Comparison of ENCODE assay signal across 22 cellular contexts in the genomic region with DNA sequence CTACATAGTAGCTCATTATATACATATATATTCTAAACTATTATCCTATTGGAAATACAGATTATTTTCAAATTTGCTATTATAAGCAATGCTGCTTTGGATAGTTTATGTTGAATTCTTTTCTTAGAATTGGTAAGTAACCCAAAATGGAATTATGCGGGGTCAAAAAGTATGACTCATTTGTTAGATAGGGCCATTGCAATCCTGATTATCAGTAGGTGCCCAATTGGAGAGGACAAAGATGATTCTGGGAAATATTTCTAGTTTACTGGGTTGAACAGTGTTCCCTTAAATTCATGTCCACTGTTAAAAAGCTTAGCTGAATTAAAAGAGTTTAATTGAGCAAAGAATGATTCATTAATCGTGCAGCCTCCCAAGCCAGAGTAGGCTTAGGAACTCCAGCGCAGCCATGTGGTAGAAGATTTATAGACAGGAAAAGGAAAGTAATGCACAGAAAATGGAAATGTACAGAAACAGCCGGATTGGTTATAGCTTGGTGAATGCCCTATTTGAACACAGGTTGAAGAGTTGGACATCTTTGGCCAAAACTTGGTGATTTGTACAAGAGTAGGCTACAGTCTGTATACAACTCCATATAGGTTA.
A peak's percentile ranks its signal among the peaks of the same experiment; 100 is the strongest.
DNase-seq lines count a peak whose midpoint lies in the region; ATAC-seq and TF ChIP-seq lines count a peak whose summit lies in the region.
"Had no signal": no experiment of that assay in that cellular context is flagged by ENCODE, and none has a peak within 500 bp of the region (broad histone marks: within the 10 kb centered on the region; RNA-seq: fewer than 3 reads in every experiment).

No MANE protein-coding gene starts in this region.

- H3K27me3 Mint-ChIP-seq in CD8-positive, alpha-beta memory T cell = no peaks in the 10 kb centered on the region
- H3K27me3 Mint-ChIP-seq: activated naive CD8-positive, alpha-beta T cell; activated T-cell treated with anti-CD3 and anti-CD28 coated beads, Interleukin-2, amount 50 U/mL, for 24 hours; CD4-positive, CD25-positive, alpha-beta regulatory T cell had no signal

- H4K20me1 ChIP-seq in IMR-90 (ENCODE audit: insufficient read depth, low read length) = no peaks in the 10 kb centered on the region

- H2BK120ac ChIP-seq in IMR-90 (ENCODE audit: low read depth, low read length) = no peak overlapping the region

- CTCF ChIA-PET in IMR-90 (lab: Yijun Ruan, JAX) = no interaction called here
- CTCF ChIA-PET in CD8-positive, alpha-beta memory T cell (lab: Charles Lee) = no interaction called here

- H3K27me3 ChIP-seq in IMR-90 (ENCODE audit: control insufficient read depth, insufficient read depth, low read length) = no peaks in the 10 kb centered on the region
- H3K27me3 ChIP-seq in CD8-positive, alpha-beta memory T cell (ENCODE audit: insufficient read depth, low read length, poor library complexity, severe bottlenecking) = no peaks in the 10 kb centered on the region
- H3K27me3 ChIP-seq: gastroesophageal sphincter, left lung, ovary, thyroid gland had no signal

- H3K36me3 Mint-ChIP-seq in CD8-positive, alpha-beta memory T cell = peaks cover 17 to 29% (median 20%) of the 10 kb centered on the region in 3 donors

- no peak overlapping the region for H2AK9ac ChIP-seq in IMR-90 (replicated peaks; ENCODE audit: low read depth, low read length, poor library complexity)

- no peak overlapping the region for H3K4ac ChIP-seq in IMR-90 (ENCODE audit: low read depth, low read length)

- H3K4me1 Mint-ChIP-seq in CD8-positive, alpha-beta memory T cell = peaks cover 0 to 4% (median 0%) of the 10 kb centered on the region in 3 donors

- no peak overlapping the region for H2BK20ac ChIP-seq in IMR-90 (ENCODE audit: low read depth, low read length)

- peaks cover 3% of the 10 kb centered on the region; the same call in 1 of the 2 replicates for H3K9me3 ChIP-seq in IMR-90 (ENCODE audit: control insufficient read depth, insufficient read depth, low read length)
- H3K9me3 ChIP-seq in CD8-positive, alpha-beta memory T cell (ENCODE audit: low read length) = no peaks in the 10 kb centered on the region
- H3K9me3 ChIP-seq: gastroesophageal sphincter, ovary, thyroid gland had no signal

- H3K9ac ChIP-seq in IMR-90 (ENCODE audit: low read depth, low read length) = no peak overlapping the region

- intact Hi-C loops in IMR-90 (cut with micrococcal nuclease) = loop anchor here (5.0 kb wide), 1 partner anchor 346 kb away; no protein-coding TSS in a partner anchor

- dilution Hi-C loops in IMR-90 (cut with HindIII; ENCODE audit: low sequenced_read_pairs, unreplicated experiment) = no loop called here

- POLR2A ChIA-PET in IMR-90 (lab: Charles Lee; ENCODE audit: unreplicated experiment) = no interaction called here
- POLR2A ChIA-PET in CD8-positive, alpha-beta memory T cell (lab: Charles Lee) = interaction anchor here (0.6 kb wide), 1 partner anchor 9 kb away, joined by 4 read pairs; no protein-coding TSS in a partner anchor

- in situ Hi-C loops in IMR-90 (cut with MboI; ENCODE audit: low sequenced_read_pairs) = no loop called here

- no peak for ATAC-seq in IMR-90 (ENCODE audit: low read depth)
- no peak for ATAC-seq in HG02884 (IDR thresholded peaks at IDR 0.05; ENCODE audit: unreplicated experiment)
- ATAC-seq: gastroesophageal sphincter, left lung had no signal

- no peak overlapping the region for H4K91ac ChIP-seq in IMR-90 (ENCODE audit: insufficient read depth, low read depth, low read length)

- peak; percentile 47 for TF ChIP-seq RAD21 in IMR-90 (IDR thresholded peaks at IDR 0.05; ENCODE audit: low read length)

- H3K9me1 ChIP-seq in IMR-90 (ENCODE audit: insufficient read depth, low read length) = no peaks in the 10 kb centered on the region

- DNase-seq in DMS53 (lab: John Stamatoyannopoulos, UW) = peak; percentile 19
- DNase-seq in DMS53 treated with DMSO at 0.1 percent for 48 hours (lab: John Stamatoyannopoulos, UW; ENCODE audit: unreplicated experiment) = no peak
- no peak for DNase-seq in IMR-90
- DNase-seq in fibroblast of pulmonary artery (ENCODE audit: low read depth) = no peak
- no peak for DNase-seq in NOMO-1 treated with dmso at 0.1 percent for 144 hours (lab: John Stamatoyannopoulos, UW; ENCODE audit: unreplicated experiment)
- no peak for DNase-seq in CD8-positive, alpha-beta memory T cell
- DNase-seq: activated CD4-positive, alpha-beta T cell treated with anti-CD3 and anti-CD28 coated beads, Interleukin-2, amount 50 U/mL, for 1 hour; activated T-cell treated with anti-CD3 and anti-CD28 coated beads, Interleukin-2, amount 50 U/mL, for 24 hours; caudate nucleus; CD4-positive, CD25-positive, alpha-beta regulatory T cell; left lung; NCI-H187 treated with DMSO at 0.1 percent for 48 hours; NCI-H510A treated with DMSO at 0.1 percent for 48 hours; ovary; SHP77; stimulated activated CD4-positive, alpha-beta T cell treated with anti-CD3 and anti-CD28 coated beads, Interleukin-4, amount 100 ng/mL, for 24 hours; T1000; thyroid gland had no signal

- no peak overlapping the region for H4K8ac ChIP-seq in IMR-90 (ENCODE audit: low read depth in 2 of 2, low read length in 2 of 2)

- H3K23ac ChIP-seq in IMR-90 (ENCODE audit: low read depth, low read length) = no peak overlapping the region

- H3K4me2 ChIP-seq in IMR-90 (ENCODE audit: low read depth, low read length) = no peak overlapping the region

- H3K36me3 ChIP-seq in IMR-90 (ENCODE audit: control insufficient read depth, insufficient read depth, low read length) = no peaks in the 10 kb centered on the region
- no peaks in the 10 kb centered on the region for H3K36me3 ChIP-seq in CD8-positive, alpha-beta memory T cell (ENCODE audit: insufficient read depth, low read length)
- H3K36me3 ChIP-seq: ovary, thyroid gland had no signal

- H2BK15ac ChIP-seq in IMR-90 (ENCODE audit: low read depth, low read length) = no peak overlapping the region

- no peak overlapping the region for H4K5ac ChIP-seq in IMR-90 (ENCODE audit: low read depth, low read length)

- BruUV-seq in IMR-90 (replicated peaks; lab: Mats Ljungman, UMichigan) = no TSS peak

- no peak overlapping the region for H3K27ac ChIP-seq in IMR-90 (ENCODE audit: insufficient read depth, low read length)
- H3K27ac ChIP-seq in VCaP = no peak overlapping the region
- no peak overlapping the region for H3K27ac ChIP-seq in CD8-positive, alpha-beta memory T cell (ENCODE audit: low read depth, low read length)
- H3K27ac ChIP-seq: gastroesophageal sphincter, left lung, ovary, thyroid gland had no signal

- no peak overlapping the region for H3K18ac ChIP-seq in IMR-90 (ENCODE audit: low read depth, low read length)

- WGBS in IMR-90 (ENCODE audit: extremely low coverage in 2 of 2, insufficient read length in 1 of 2), 2 experiments = 96% methylated on average over 4 of the region's 4 CpGs; no CpG with 5 or more reads in 1 of the 2 experiments

- H3K9me3 Mint-ChIP-seq in CD8-positive, alpha-beta memory T cell = peaks cover 6 to 8% (median 6%) of the 10 kb centered on the region in 5 donors

- TF ChIP-seq CTCF in IMR-90 (conservative IDR thresholded peaks at IDR 0.05; ENCODE audit: low read depth, low read length) = peak; percentile 39
- peak; percentile 33; the same call in 1 of the 2 replicates for TF ChIP-seq CTCF in VCaP (conservative IDR thresholded peaks at IDR 0.05)
- TF ChIP-seq CTCF in fibroblast of pulmonary artery (IDR thresholded peaks at IDR 0.05; ENCODE audit: low read length, missing control alignments) = peak; percentile 20

- H3K14ac ChIP-seq in IMR-90 (replicated peaks; ENCODE audit: low read depth, low read length) = no peak overlapping the region

- H3K4me1 ChIP-seq in IMR-90 (ENCODE audit: control insufficient read depth, insufficient read depth, low read length) = no peaks in the 10 kb centered on the region
- no peaks in the 10 kb centered on the region for H3K4me1 ChIP-seq in CD8-positive, alpha-beta memory T cell (ENCODE audit: insufficient read depth, low read length)
- H3K4me1 ChIP-seq: gastroesophageal sphincter, left lung, thyroid gland had no signal

- H3K56ac ChIP-seq in IMR-90 (ENCODE audit: extremely low read depth, insufficient read depth, low read length) = no peak overlapping the region

- no peak overlapping the region for H3K4me3 ChIP-seq in IMR-90 (ENCODE audit: insufficient read depth, low read depth, low read length)
- H3K4me3 ChIP-seq in fibroblast of pulmonary artery (replicated peaks; ENCODE audit: low read depth, low read length) = no peak overlapping the region
- no peak overlapping the region for H3K4me3 ChIP-seq in CD8-positive, alpha-beta memory T cell (ENCODE audit: low read length)
- H3K4me3 ChIP-seq: gastroesophageal sphincter, left lung, ovary, thyroid gland had no signal

- no peak overlapping the region for H2BK5ac ChIP-seq in IMR-90 (ENCODE audit: low read depth, low read length, poor library complexity, severe bottlenecking)

- no peak overlapping the region for H3K27ac Mint-ChIP-seq in CD8-positive, alpha-beta memory T cell
- H3K27ac Mint-ChIP-seq: activated naive CD8-positive, alpha-beta T cell; activated T-cell treated with anti-CD3 and anti-CD28 coated beads, Interleukin-2, amount 50 U/mL, for 24 hours; CD4-positive, CD25-positive, alpha-beta regulatory T cell had no signal

- no peaks in the 10 kb centered on the region for H3K79me1 ChIP-seq in IMR-90 (ENCODE audit: low read depth in 1 of 2, low read length in 2 of 2)

- H3K4me3 Mint-ChIP-seq in CD8-positive, alpha-beta memory T cell = no peak overlapping the region
- H3K4me3 Mint-ChIP-seq: activated naive CD8-positive, alpha-beta T cell; activated T-cell treated with anti-CD3 and anti-CD28 coated beads, Interleukin-2, amount 50 U/mL, for 24 hours; CD4-positive, CD25-positive, alpha-beta regulatory T cell had no signal

- no peak overlapping the region for H2AK5ac ChIP-seq in IMR-90 (ENCODE audit: low read depth, low read length)

- no peak overlapping the region for H2AFZ ChIP-seq in IMR-90 (replicated peaks; ENCODE audit: low read length, poor library complexity)

- no peak for TF ChIP-seq POLR2A in IMR-90 (IDR thresholded peaks at IDR 0.05; ENCODE audit: low read depth, low read length)

TF ChIP-seq in IMR-90, 13 proteins besides CTCF, POLR2A, EP300 and RAD21:
- TF ChIP-seq CEBPB (IDR thresholded peaks at IDR 0.05; ENCODE audit: low read depth, low read length) = no peak
- TF ChIP-seq SMC3 (IDR thresholded peaks at IDR 0.05; ENCODE audit: low read depth, low read length) = peak; percentile 24; the same call in 1 of the 2 replicates
